In genomic region chr11:67582026-67582425, GRCh38 we compare ENCODE assay signal across 1 cellular context.
TF ChIP-seq lines count a peak whose summit lies in the region.

No MANE protein-coding gene starts in this region.

TF ChIP-seq in HCT116, 20 proteins besides CTCF, POLR2A, EP300 and RAD21 (continued from another document):
- TF ChIP-seq, protein P1, sequence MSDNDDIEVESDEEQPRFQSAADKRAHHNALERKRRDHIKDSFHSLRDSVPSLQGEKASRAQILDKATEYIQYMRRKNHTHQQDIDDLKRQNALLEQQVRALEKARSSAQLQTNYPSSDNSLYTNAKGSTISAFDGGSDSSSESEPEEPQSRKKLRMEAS (IDR thresholded peaks at IDR 0.05) = no peak
- TF ChIP-seq CBX3 (IDR thresholded peaks at IDR 0.05; ENCODE audit: low read depth) = no peak
- TF ChIP-seq CEBPB (IDR thresholded peaks at IDR 0.05; ENCODE audit: low read depth) = no peak
- TF ChIP-seq EZH2 (IDR thresholded peaks at IDR 0.05) = no peak
- no peak for TF ChIP-seq SRF (IDR thresholded peaks at IDR 0.05; ENCODE audit: low read depth)
- no peak for TF ChIP-seq JUND (IDR thresholded peaks at IDR 0.05)
- TF ChIP-seq EZH2phosphoT487 (IDR thresholded peaks at IDR 0.05; ENCODE audit: borderline replicate concordance) = no peak
- TF ChIP-seq ZNF274 (IDR thresholded peaks at IDR 0.05; ENCODE audit: low read depth, low read length) = no peak
- TF ChIP-seq YY1 (IDR thresholded peaks at IDR 0.05; ENCODE audit: extremely low read depth, insufficient replicate concordance, low read depth, low read length) = no peak
- no peak for TF ChIP-seq ZBTB33 (IDR thresholded peaks at IDR 0.05; ENCODE audit: extremely low read depth, insufficient replicate concordance, low read length)
- TF ChIP-seq, protein P2, sequence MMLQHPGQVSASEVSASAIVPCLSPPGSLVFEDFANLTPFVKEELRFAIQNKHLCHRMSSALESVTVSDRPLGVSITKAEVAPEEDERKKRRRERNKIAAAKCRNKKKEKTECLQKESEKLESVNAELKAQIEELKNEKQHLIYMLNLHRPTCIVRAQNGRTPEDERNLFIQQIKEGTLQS (IDR thresholded peaks at IDR 0.05) = no peak
- TF ChIP-seq FOSL1 (IDR thresholded peaks at IDR 0.05; ENCODE audit: low read depth) = no peak
- TF ChIP-seq SP1 (IDR thresholded peaks at IDR 0.05; ENCODE audit: low read depth) = no peak
- TF ChIP-seq POLR2AphosphoS5 (IDR thresholded peaks at IDR 0.05; ENCODE audit: low read depth, low read length) = no peak
- TF ChIP-seq ELF1 (IDR thresholded peaks at IDR 0.05; ENCODE audit: borderline replicate concordance, low read depth) = no peak
- no peak; the same call in 1 of the 2 replicates for TF ChIP-seq SIN3A (IDR thresholded peaks at IDR 0.05; ENCODE audit: low read depth)
- TF ChIP-seq ZFX (IDR thresholded peaks at IDR 0.05) = no peak
